Comparison of ENCODE assay signal across 8 cellular contexts in the genomic region with DNA sequence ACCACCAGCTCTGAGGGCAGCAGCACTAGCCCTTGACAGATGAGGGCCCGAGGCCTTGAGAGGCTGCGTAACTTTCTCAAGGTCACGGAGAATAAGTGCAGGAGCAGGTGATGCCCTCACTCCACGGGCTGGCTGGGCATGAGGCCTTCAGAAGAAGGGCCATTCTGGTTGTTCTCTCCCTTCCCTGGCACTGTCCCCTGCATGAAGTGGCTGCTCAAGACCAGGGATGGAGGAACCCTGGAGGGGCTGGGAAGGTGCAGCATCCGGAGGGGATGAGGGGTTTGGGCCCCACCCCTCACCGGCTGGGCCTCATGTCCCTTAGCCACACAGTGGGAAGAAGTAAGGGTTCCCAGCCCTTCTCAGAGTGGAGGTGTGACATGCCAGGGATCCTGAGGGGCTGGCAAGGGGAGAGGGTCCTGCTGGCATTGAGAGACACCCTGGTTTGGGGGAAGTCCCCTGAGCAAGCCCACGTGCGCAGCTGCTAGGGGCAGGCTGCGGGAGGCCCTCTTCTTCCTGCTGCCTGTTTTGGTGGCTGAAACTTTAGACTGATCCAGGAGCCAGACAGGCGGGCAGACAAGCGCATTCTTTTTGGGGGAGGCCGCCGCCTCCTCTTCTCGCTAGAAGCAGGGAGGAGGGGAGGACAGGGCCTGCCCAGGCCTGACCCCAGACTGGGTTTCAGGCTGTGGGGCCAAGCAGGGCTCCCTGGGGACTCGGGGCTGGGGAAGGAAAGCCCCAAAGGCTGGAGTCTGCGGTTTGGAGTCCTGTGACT.
A peak's percentile ranks its signal among the peaks of the same experiment; 100 is the strongest.
DNase-seq lines count a peak whose midpoint lies in the region; ATAC-seq and TF ChIP-seq lines count a peak whose summit lies in the region.

No MANE protein-coding gene starts in this region.

- intact Hi-C loops in ascending aorta (cut with DNase I) (loop anchor here (5.0 kb wide), 2 partner anchors 86 to 164 kb away; no protein-coding TSS in a partner anchor), transverse colon (cut with DNase I; ENCODE audit: low total_unique reads) (no loop called here), posterior cingulate gyrus (cut with DNase I) (no loop called here)

- DNase-seq in DMS 273 treated with DMSO at 0.1 percent for 48 hours (lab: John Stamatoyannopoulos, UW) (peak; percentile 71), ascending aorta (ENCODE audit: low spot score in 2 of 2) (peak in 1 of 2 donors; percentile 79), lung (ENCODE audit: low spot score) (no peak), transverse colon (peak; percentile 36), NCI-H2227 (lab: John Stamatoyannopoulos, UW; ENCODE audit: unreplicated experiment) (no peak), posterior cingulate gyrus (no peak)

- no peaks in the 10 kb centered on the region for H3K27me3 ChIP-seq in ascending aorta
- no peaks in the 10 kb centered on the region for H3K27me3 ChIP-seq in lung (ENCODE audit: control insufficient read depth, insufficient read depth)
- H3K27me3 ChIP-seq in transverse colon = no peaks in the 10 kb centered on the region

- H3K9me3 ChIP-seq in ascending aorta = no peaks in the 10 kb centered on the region
- no peaks in the 10 kb centered on the region for H3K9me3 ChIP-seq in lung (ENCODE audit: control insufficient read depth in 2 of 2, insufficient read depth in 1 of 2, low read length in 1 of 2)
- H3K9me3 ChIP-seq in transverse colon = no peaks in the 10 kb centered on the region

- 33 to 35% methylated on average over 16 of the region's 16 CpGs for WGBS in lung, 2 donors
- 40 to 58% methylated on average over 1 to 13 of the region's 16 CpGs for WGBS in transverse colon (ENCODE audit: low coverage in 1 of 2), 2 donors

- ATAC-seq in GM19468 (IDR thresholded peaks at IDR 0.05; ENCODE audit: extremely low read depth, unreplicated experiment) = peak; percentile 57
- ATAC-seq in HG03520 (IDR thresholded peaks at IDR 0.05; ENCODE audit: unreplicated experiment) = peak; percentile 67
- ATAC-seq in lung (ENCODE audit: insufficient read depth, low FRiP score) = peak; percentile 25

- no peak for TF ChIP-seq POLR2A in transverse colon (IDR thresholded peaks at IDR 0.05)

- TF ChIP-seq CTCF in ascending aorta (IDR thresholded peaks at IDR 0.05) (no peak), lung (IDR thresholded peaks at IDR 0.05; ENCODE audit: control extremely low read depth, extremely low read depth) (no peak), transverse colon (IDR thresholded peaks at IDR 0.05) (no peak)

- H3K36me3 ChIP-seq in ascending aorta (peaks cover 0 to 5% of the 10 kb centered on the region in 2 donors), lung (ENCODE audit: control insufficient read depth in 2 of 2, insufficient read depth in 2 of 2, low read length in 2 of 2) (peaks cover 0 to 9% of the 10 kb centered on the region in 2 donors), transverse colon (peaks cover 0 to 9% (median 0%) of the 10 kb centered on the region in 4 donors)

- no peak overlapping the region for H3K4me3 ChIP-seq in ascending aorta
- H3K4me3 ChIP-seq in lung = no peak overlapping the region
- H3K4me3 ChIP-seq in transverse colon = no peak overlapping the region

- H3K4me1 ChIP-seq in ascending aorta (peaks cover 18 to 31% of the 10 kb centered on the region in 2 donors), lung (ENCODE audit: control insufficient read depth in 2 of 2, insufficient read depth in 2 of 2, low read length in 2 of 2) (peaks cover 19 to 30% of the 10 kb centered on the region in 2 donors), transverse colon (peaks cover 17 to 33% (median 27%) of the 10 kb centered on the region in 4 donors)

- TF ChIP-seq EP300 in transverse colon (IDR thresholded peaks at IDR 0.05; ENCODE audit: low read depth) = no peak

- H3K27ac ChIP-seq in ascending aorta = peak overlapping the region; percentile 78 to 86
- H3K27ac ChIP-seq in lung (ENCODE audit: low read depth in 1 of 2, low read length in 1 of 2) = peak overlapping the region in 1 of 2 donors; percentile 83
- H3K27ac ChIP-seq in transverse colon = peak overlapping the region; percentile 58 to 76 (median 62)

- in situ Hi-C loops in transverse colon (cut with MboI; ENCODE audit: low pct_ligation_motif_present in 1 of 4, low pct_unique_long_range_greater_than_20kb in 1 of 4, low sequenced_read_pairs in 3 of 4) = loop anchor here in 1 of 4 donors (25.0 kb wide), 1 partner anchor 174 kb away; no protein-coding TSS in a partner anchor

Comparison
In these comparisons a context has a peak if more than half of its experiments do, and no peak if none do; other contexts are left out.
1. DNase-seq: peak in DMS 273 treated with DMSO at 0.1 percent for 48 hours (single experiment) and transverse colon (single experiment); none in lung (single experiment), NCI-H2227 (single experiment) and posterior cingulate gyrus (0 of 10).
2. Peak in every context shown above with its lines, with median percentiles within 50 percentile points of each other: ATAC-seq.